In the genomic region with DNA sequence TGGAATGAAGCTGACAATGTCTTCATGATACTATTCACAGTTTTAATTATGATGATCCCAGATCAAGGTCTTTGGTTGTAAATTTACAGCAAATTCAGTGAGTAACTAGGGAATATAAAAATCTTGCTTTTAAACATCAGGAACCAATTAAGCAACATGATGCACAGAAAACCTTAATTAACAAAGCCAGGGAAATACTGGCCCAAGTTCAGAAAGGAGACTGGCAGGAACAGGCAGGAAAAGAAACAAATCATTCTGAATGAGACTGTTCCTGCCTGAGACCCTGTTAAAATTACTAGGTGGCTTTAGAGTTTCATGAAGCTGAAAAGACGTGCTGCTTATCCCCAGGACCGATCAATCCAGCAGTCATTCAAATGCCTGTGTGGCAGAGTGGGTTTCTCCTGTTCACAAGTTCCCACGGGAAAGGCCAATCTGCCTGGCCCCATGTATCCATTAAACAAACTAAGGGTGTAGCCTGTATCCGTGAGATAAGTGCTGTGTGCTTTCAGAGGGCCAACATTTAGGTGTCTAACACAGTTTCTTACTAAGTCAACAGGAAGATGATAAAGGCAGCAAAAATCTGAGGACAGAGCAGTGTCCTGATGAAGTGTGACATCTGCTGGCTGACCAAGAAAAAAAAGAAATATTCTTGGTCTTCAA, we compare ENCODE assay signal across 8 cellular contexts. TPM values are rescaled to one million over a fixed set of nuclear protein-coding genes. Genes with fewer than 3 reads are reported as not detected.
DNase-seq lines count a peak whose midpoint lies in the region; ATAC-seq and FAIRE-seq lines count a peak whose summit lies in the region.

No MANE protein-coding gene starts in this region.

- FAIRE-seq in RCC 7860 (lab: Jason Lieb, UNC), result no peak

- no peaks in the 10 kb centered on the region for H3K27me3 Mint-ChIP-seq in activated CD4-positive, alpha-beta T cell treated with anti-CD3 and anti-CD28 coated beads, Interleukin-2, amount 10 ng/mL, durations not matched to agents 24 days and 14 days
- H3K27me3 Mint-ChIP-seq in naive B cell, result no peaks in the 10 kb centered on the region

- H3K4me1 Mint-ChIP-seq in activated CD4-positive, alpha-beta T cell treated with anti-CD3 and anti-CD28 coated beads, Interleukin-2, amount 10 ng/mL, durations not matched to agents 24 days and 14 days, result no peaks in the 10 kb centered on the region
- peaks cover 0 to 7% (median 0%) of the 10 kb centered on the region in 3 donors for H3K4me1 Mint-ChIP-seq in naive B cell

- intact Hi-C loops in activated CD4-positive, alpha-beta T cell treated with anti-CD3 and anti-CD28 coated beads, Interleukin-2, amount 10 ng/mL, durations not matched to agents 24 days and 14 days (cut with micrococcal nuclease), result no loop called here

- no peaks in the 10 kb centered on the region for H3K9me3 Mint-ChIP-seq in activated CD4-positive, alpha-beta T cell treated with anti-CD3 and anti-CD28 coated beads, Interleukin-2, amount 10 ng/mL, durations not matched to agents 24 days and 14 days
- no peaks in the 10 kb centered on the region for H3K9me3 Mint-ChIP-seq in naive B cell

- H3K27ac Mint-ChIP-seq in activated CD4-positive, alpha-beta T cell treated with anti-CD3 and anti-CD28 coated beads, Interleukin-2, amount 10 ng/mL, durations not matched to agents 24 days and 14 days, result peak overlapping the region; percentile 1
- peak overlapping the region in 1 of 6 donors; percentile 91 for H3K27ac Mint-ChIP-seq in naive B cell

- ATAC-seq in naive B cell (ENCODE audit: low read depth in 2 of 2), result peak; percentile 30 to 32

- DNase-seq in activated CD4-positive, alpha-beta T cell treated with anti-CD3 and anti-CD28 coated beads, Interleukin-2, amount 10 ng/mL, durations not matched to agents 24 days and 14 days, result peak; percentile 66
- no peak for DNase-seq in activated CD4-positive, alpha-beta T cell treated with anti-CD3 and anti-CD28 coated beads for 4 hours
- DNase-seq in RCC 7860 (ENCODE audit: low spot score) (peak; percentile 55), epidermal melanocyte (ENCODE audit: insufficient read length, low spot score) (peak; percentile 56), naive B cell (peak; percentile 28), activated gamma-delta T cell treated with Interleukin-2 at 50 U/mL for 16 hours (no peak), cerebellar nuclear complex (lab: John Stamatoyannopoulos, UW) (no peak), NCI-H187 treated with DMSO at 0.1 percent for 48 hours (lab: John Stamatoyannopoulos, UW) (no peak)

- H3K4me3 Mint-ChIP-seq in activated CD4-positive, alpha-beta T cell treated with anti-CD3 and anti-CD28 coated beads, Interleukin-2, amount 10 ng/mL, durations not matched to agents 24 days and 14 days, result no peak overlapping the region
- H3K4me3 Mint-ChIP-seq in naive B cell, result no peak overlapping the region

- H3K36me3 Mint-ChIP-seq in activated CD4-positive, alpha-beta T cell treated with anti-CD3 and anti-CD28 coated beads, Interleukin-2, amount 10 ng/mL, durations not matched to agents 24 days and 14 days (ENCODE audit: low read depth), result peaks cover 33% of the 10 kb centered on the region
- H3K36me3 Mint-ChIP-seq in naive B cell, result peaks cover 4 to 7% of the 10 kb centered on the region in 2 donors

RNA-seq across cellular contexts. Expression of gene PUS7, which starts 34.4 kb away (rescaled TPM):
- total RNA-seq in activated CD4-positive, alpha-beta T cell treated with anti-CD3 and anti-CD28 coated beads, Interleukin-2, amount 10 ng/mL, durations not matched to agents 24 days and 14 days, result 51.9 and 54.5 TPM in 2 replicates
- polyA plus RNA-seq in naive B cell (ENCODE audit: low read depth in 6 of 6), result 1 to 10 TPM; 1.9 to 6.0 (median 3.4) TPM

RNA-seq across cellular contexts. Expression of gene RINT1, which starts 44.3 kb away (rescaled TPM):
- total RNA-seq in activated CD4-positive, alpha-beta T cell treated with anti-CD3 and anti-CD28 coated beads, Interleukin-2, amount 10 ng/mL, durations not matched to agents 24 days and 14 days, result 28.5 and 29.4 TPM in 2 replicates
- 10 to 100 TPM in 5 of 6 donors, 1 to 10 TPM in 1; 9.0 to 35.4 (median 14.9) TPM for polyA plus RNA-seq in naive B cell (ENCODE audit: low read depth in 6 of 6)

Comparison
In these comparisons a context has a peak if more than half of its experiments do, and no peak if none do; other contexts are left out.
1. DNase-seq: peak in activated CD4-positive, alpha-beta T cell treated with anti-CD3 and anti-CD28 coated beads, Interleukin-2, amount 10 ng/mL, durations not matched to agents 24 days and 14 days (single experiment), RCC 7860 (single experiment), epidermal melanocyte (single experiment) and naive B cell (single experiment); none in activated CD4-positive, alpha-beta T cell treated with anti-CD3 and anti-CD28 coated beads for 4 hours (0 of 2), activated gamma-delta T cell treated with Interleukin-2 at 50 U/mL for 16 hours (single experiment), cerebellar nuclear complex (0 of 2) and NCI-H187 treated with DMSO at 0.1 percent for 48 hours (single experiment).